ENCODE assay signal across 1 cellular context in the genomic region with DNA sequence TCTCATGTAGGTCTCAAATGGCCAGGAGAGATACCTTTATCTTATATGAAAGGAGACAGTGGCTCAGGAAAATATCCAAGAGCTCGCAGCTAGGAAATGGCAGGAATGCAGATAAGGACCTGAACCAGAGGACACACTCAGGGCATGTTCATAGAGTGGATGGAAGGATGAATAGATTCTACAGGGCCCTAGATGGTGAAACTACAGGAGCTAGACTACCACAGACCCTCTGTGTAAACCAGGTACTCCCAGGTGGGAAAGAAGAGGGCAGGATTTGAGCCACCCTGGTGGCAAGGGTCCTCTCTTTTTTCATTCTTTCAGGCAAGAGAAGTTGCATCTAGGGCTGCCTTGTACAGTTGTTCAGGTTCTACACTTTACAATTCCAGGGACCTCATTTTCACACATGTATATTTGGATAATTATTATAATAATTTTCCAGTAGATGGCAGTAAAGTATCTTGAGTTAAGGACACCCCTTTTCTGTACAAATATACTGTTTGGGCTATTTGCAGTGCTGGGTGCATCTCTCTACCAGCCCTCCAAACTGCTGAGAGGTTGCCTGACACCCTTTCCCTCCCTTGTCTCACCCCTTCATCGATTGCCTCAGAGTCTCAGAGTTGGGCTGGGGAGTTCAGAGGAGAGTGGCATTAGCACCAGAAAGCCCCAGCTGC.
TF ChIP-seq lines count a peak whose summit lies in the region.

No MANE protein-coding gene starts in this region.

TF ChIP-seq in GM12878, 131 proteins besides CTCF, POLR2A, EP300 and RAD21:
- no peak for TF ChIP-seq ZBTB33 (IDR thresholded peaks at IDR 0.05)
- TF ChIP-seq TCF3 (IDR thresholded peaks at IDR 0.05; ENCODE audit: borderline replicate concordance, insufficient read depth, low read depth, low read length): no peak
- TF ChIP-seq ZSCAN29 (IDR thresholded peaks at IDR 0.05): no peak
- TF ChIP-seq SMC3 (IDR thresholded peaks at IDR 0.05; ENCODE audit: borderline replicate concordance, low read length): peak; percentile 17; the same call in 1 of the 2 replicates
- peak; percentile 54; the same call in 1 of the 2 replicates for TF ChIP-seq SMARCA5 (IDR thresholded peaks at IDR 0.05)
- TF ChIP-seq MEF2A (IDR thresholded peaks at IDR 0.05; ENCODE audit: insufficient read depth, low read depth, low read length): no peak
- TF ChIP-seq CEBPB (IDR thresholded peaks at IDR 0.05; ENCODE audit: borderline replicate concordance in 1 of 2, low read depth in 2 of 2, low read length in 2 of 2): no peak
- TF ChIP-seq FOXM1 (IDR thresholded peaks at IDR 0.05; ENCODE audit: low read depth, low read length): no peak
- no peak for TF ChIP-seq POLR2AphosphoS2 (IDR thresholded peaks at IDR 0.05; ENCODE audit: low read depth, low read length)
- TF ChIP-seq SIN3A (IDR thresholded peaks at IDR 0.05; ENCODE audit: low read depth, low read length): no peak
- no peak for TF ChIP-seq LARP7 (IDR thresholded peaks at IDR 0.05)
- no peak for TF ChIP-seq SUZ12 (IDR thresholded peaks at IDR 0.05; ENCODE audit: unreplicated experiment)
TF ChIP-seq in GM12878: peak in this region for 2.
